8 cellular contexts compared by ENCODE assay signal in the genomic region with DNA sequence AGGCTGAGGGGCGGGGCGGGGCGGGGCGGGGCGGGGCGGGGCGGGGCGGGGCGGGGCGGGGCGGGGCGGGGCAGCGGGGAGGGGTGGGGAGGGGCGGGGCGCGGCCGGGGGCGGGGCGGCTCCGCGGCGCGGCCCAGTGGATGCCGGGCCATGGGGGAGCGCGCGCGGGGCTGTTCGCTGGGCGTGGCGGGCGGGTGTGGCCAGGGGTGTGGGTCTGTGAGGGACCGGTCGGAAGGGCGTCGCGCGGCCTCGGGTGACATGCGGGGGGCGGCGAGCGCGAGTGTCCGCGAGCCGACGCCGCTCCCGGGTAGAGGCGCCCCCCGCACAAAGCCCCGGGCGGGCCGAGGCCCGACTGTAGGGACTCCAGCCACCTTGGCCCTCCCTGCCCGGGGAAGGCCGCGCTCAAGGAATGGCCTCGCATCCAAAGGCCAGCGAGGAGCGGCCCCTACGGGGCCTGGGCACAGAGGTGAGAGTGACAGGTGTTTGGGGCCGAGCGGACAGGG.
DNase-seq lines count a peak whose midpoint lies in the region; ATAC-seq and TF ChIP-seq lines count a peak whose summit lies in the region.

ZFP28 (plus strand) TSS at position 188 of the 503 bp plus-strand sequence; CDS start at position 259, 71 bp downstream.

- DNase-seq in NT2/D1 (ENCODE audit: low read depth, low spot score) (no peak), astrocyte of the spinal cord (ENCODE audit: low read depth, low spot score) (no peak), iPS-NIHi11 (ENCODE audit: low spot score) (peak; percentile 83), NCI-H187 (lab: John Stamatoyannopoulos, UW) (no peak), NCI-H2029 treated with DMSO at 0.1 percent for 48 hours (lab: John Stamatoyannopoulos, UW) (no peak)
- DNase-seq in stimulated activated CD4-positive, alpha-beta T cell treated with anti-CD3 and anti-CD28 coated beads, Interleukin-1b, Interleukin-23, amount 100 ng/mL, for 4 hours (ENCODE audit: low read depth in 2 of 2), result peak; percentile 56 to 74

- in situ Hi-C loops in astrocyte of the spinal cord (cut with HindIII; ENCODE audit: low sequenced_read_pairs), result no loop called here

- H3K9me3 ChIP-seq in NT2/D1 (ENCODE audit: insufficient read depth, low read length), result peaks cover 30% of the 10 kb centered on the region

- no peaks in the 10 kb centered on the region for H3K27me3 ChIP-seq in NT2/D1 (ENCODE audit: insufficient read depth, insufficient read length)

- TF ChIP-seq CTCF in astrocyte of the spinal cord (IDR thresholded peaks at IDR 0.05; ENCODE audit: low read depth, low read length), result no peak

- H3K4me1 ChIP-seq in NT2/D1 (ENCODE audit: insufficient read depth, insufficient read length), result no peaks in the 10 kb centered on the region

- peaks cover 25% of the 10 kb centered on the region for H3K36me3 ChIP-seq in NT2/D1 (ENCODE audit: insufficient read depth, insufficient read length, low read length)

- H3K9ac ChIP-seq in NT2/D1 (ENCODE audit: insufficient read length, low read depth), result peak within 1 kb of the TSS; percentile 81

- ATAC-seq in HG02678 (IDR thresholded peaks at IDR 0.05; ENCODE audit: unreplicated experiment), result peak; percentile 43

- peak within 1 kb of the TSS; percentile 76 for H3K4me3 ChIP-seq in GM08714 (ENCODE audit: low read length)
- H3K4me3 ChIP-seq in NT2/D1 (ENCODE audit: insufficient read length, low read depth), result peak within 1 kb of the TSS; percentile 67
- peak within 1 kb of the TSS; percentile 68 for H3K4me3 ChIP-seq in astrocyte of the spinal cord (ENCODE audit: low read depth, low read length)

Comparison
In these comparisons a context has a peak if more than half of its experiments do, and no peak if none do; other contexts are left out.
1. DNase-seq: peak in iPS-NIHi11 (single experiment) and stimulated activated CD4-positive, alpha-beta T cell treated with anti-CD3 and anti-CD28 coated beads, Interleukin-1b, Interleukin-23, amount 100 ng/mL, for 4 hours (2 of 2); none in NT2/D1 (single experiment), astrocyte of the spinal cord (single experiment), NCI-H187 (0 of 2) and NCI-H2029 treated with DMSO at 0.1 percent for 48 hours (single experiment).
2. Peak in every context shown above with its lines, with median percentiles within 50 percentile points of each other: H3K4me3 ChIP-seq.